14 cellular contexts compared by ENCODE assay signal in the genomic region with DNA sequence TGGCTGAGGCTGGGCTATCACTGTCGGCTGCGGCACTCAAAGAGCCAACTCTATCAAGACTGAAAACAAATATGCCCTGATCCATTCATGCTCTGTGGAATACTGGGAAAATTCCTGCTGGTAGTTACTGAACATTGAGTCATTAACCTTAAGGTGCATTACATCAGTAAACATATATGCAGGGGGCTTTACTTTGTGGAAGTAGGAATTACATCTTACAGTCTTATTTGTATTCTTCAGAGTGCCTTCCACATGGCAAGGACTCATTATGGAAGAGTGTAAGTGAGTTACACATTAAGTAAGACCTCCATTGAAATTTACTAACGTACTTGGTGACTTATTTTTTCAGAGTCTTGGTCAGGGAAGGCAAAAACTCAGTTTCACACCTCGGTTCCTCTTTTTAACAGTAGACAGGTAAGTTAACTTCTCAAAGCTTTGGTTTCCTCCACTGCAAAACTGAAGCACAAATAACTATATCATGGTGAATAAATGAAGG. TPM values are rescaled to one million over a fixed set of nuclear protein-coding genes. Genes with fewer than 3 reads are reported as not detected.
A peak's percentile ranks its signal among the peaks of the same experiment; 100 is the strongest.
DNase-seq lines count a peak whose midpoint lies in the region; ATAC-seq and TF ChIP-seq lines count a peak whose summit lies in the region.
"Had no signal": no experiment of that assay in that cellular context is flagged by ENCODE, and none has a peak within 500 bp of the region (broad histone marks: within the 10 kb centered on the region; RNA-seq: fewer than 3 reads in every experiment).

No MANE protein-coding gene starts in this region.

- no peaks in the 10 kb centered on the region for H3K27me3 ChIP-seq in RWPE2 (ENCODE audit: insufficient read depth, poor library complexity, severe bottlenecking)

- TF ChIP-seq CTCF in RWPE2 (IDR thresholded peaks at IDR 0.05; ENCODE audit: poor library complexity, severe bottlenecking) = no peak

- no peaks in the 10 kb centered on the region for H3K9me3 ChIP-seq in RWPE2 (ENCODE audit: severe bottlenecking)

- H3K36me3 ChIP-seq in RWPE2 (ENCODE audit: low read depth) = no peaks in the 10 kb centered on the region

- no peak overlapping the region for H3K27ac ChIP-seq in RWPE2 (ENCODE audit: poor library complexity, severe bottlenecking)

- no peak overlapping the region for H3K4me3 ChIP-seq in RWPE2 (ENCODE audit: severe bottlenecking)

- DNase-seq in RWPE2 (ENCODE audit: low spot score) (no peak), nucleus accumbens (lab: John Stamatoyannopoulos, UW) (no peak), T1000 (lab: John Stamatoyannopoulos, UW) (no peak)
- DNase-seq in activated CD4-positive, alpha-beta T cell treated with anti-CD3 and anti-CD28 coated beads for 48 hours = no peak
- DNase-seq: activated CD4-positive, CD25-positive, alpha-beta regulatory T cell; activated naive CD4-positive, alpha-beta T cell; CD8-positive, alpha-beta T cell; effector CD4-positive, alpha-beta T cell; stimulated activated naive CD4-positive, alpha-beta T cell treated with Interleukin-2 at 50 U/mL for 16 hours had no signal

- ATAC-seq in GM18520 (IDR thresholded peaks at IDR 0.05; ENCODE audit: unreplicated experiment) (peak; percentile 80), GM21447 (IDR thresholded peaks at IDR 0.05; ENCODE audit: unreplicated experiment) (peak; percentile 97), HG03064 (IDR thresholded peaks at IDR 0.05; ENCODE audit: low read depth, unreplicated experiment) (peak; percentile 97), RWPE2 (ENCODE audit: low read depth) (0 out of 3 replicates have a peak, but pooled peaks have one; percentile 14), esophagus mucosa (no peak)
- ATAC-seq: CD8-positive, alpha-beta T cell had no signal

- H3K4me1 ChIP-seq in RWPE2 (ENCODE audit: insufficient read depth, poor library complexity, severe bottlenecking) = no peaks in the 10 kb centered on the region

RNA-seq across cellular contexts. Expression of a gene that starts 4.5 kb away (rescaled TPM):
- not detected for total RNA-seq in esophagus mucosa
- total RNA-seq: CD8-positive, alpha-beta T cell; myocyte had no signal
